ENCODE assay signal across 8 cellular contexts in the genomic region with DNA sequence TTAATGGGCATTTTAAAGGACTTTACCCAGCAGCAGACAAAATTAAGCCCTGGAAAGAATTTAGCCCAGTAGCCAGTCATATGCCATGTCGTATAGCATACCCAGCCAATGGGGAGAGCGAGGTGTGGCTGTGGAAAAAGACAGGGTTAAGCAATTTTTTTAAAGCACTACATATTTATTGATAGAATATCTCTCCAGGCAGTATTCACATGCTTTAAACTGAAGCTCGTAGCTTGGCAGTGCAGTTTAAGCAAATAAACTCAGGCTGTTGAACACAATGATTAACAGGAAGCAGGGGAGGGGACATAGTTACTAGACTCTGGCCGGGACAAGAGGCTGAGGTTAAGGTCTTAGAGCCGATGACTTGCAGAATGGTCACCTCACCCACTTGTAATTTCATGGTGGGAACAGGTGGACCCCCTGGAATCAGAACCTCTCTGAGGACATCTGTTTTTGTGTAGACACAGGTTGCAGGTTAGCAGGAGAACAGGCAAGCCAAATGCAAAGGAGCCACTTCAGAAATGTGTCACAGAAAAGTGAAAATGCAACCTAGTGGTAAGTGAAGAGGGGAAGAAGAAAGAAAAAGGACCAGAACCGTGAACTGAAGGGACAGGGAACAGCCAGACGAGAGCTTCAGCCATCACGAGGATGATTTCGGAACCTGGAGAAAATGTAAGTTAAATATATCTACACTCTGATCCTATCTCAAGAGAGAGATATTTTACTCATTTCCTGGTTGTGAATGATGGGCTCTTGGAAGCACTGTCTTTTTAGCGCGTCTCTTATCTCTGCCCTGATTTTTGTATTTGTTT. TPM values are rescaled to one million over a fixed set of nuclear protein-coding genes. Genes with fewer than 3 reads are reported as not detected.
DNase-seq lines count a peak whose midpoint lies in the region; ATAC-seq, FAIRE-seq and TF ChIP-seq lines count a peak whose summit lies in the region.

No MANE protein-coding gene starts in this region.

- peak overlapping the region; percentile 93 for H3K4me3 ChIP-seq in Loucy (ENCODE audit: low read length, poor library complexity, severe bottlenecking)
- peak overlapping the region; percentile 66 for H3K4me3 ChIP-seq in retinal pigment epithelial cell (ENCODE audit: low read length)

- H3K4me1 Mint-ChIP-seq in activated CD4-positive, alpha-beta T cell treated with anti-CD3 and anti-CD28 coated beads, Interleukin-2, amount 10 ng/mL, durations not matched to agents 24 days and 14 days = peaks cover 48% of the 10 kb centered on the region

- intact Hi-C loops in activated CD4-positive, alpha-beta T cell treated with anti-CD3 and anti-CD28 coated beads, Interleukin-2, amount 10 ng/mL, durations not matched to agents 24 days and 14 days (cut with micrococcal nuclease) = loop anchor here (1.0 to 5.0 kb wide), 3 partner anchors 129 to 219 kb away; partner anchors contain the start of genes C6orf52, PAK1IP1 and TMEM14B

- peak; percentile 67 for ATAC-seq in GM18502 (IDR thresholded peaks at IDR 0.05; ENCODE audit: poor library complexity, unreplicated experiment)

- TF ChIP-seq POLR2A in H54 (IDR thresholded peaks at IDR 0.05; ENCODE audit: low read depth, low read length) = no peak

- no peaks in the 10 kb centered on the region for H4K20me1 ChIP-seq in Loucy (ENCODE audit: insufficient read depth, low read length, poor library complexity, severe bottlenecking)

- H3K27ac Mint-ChIP-seq in activated CD4-positive, alpha-beta T cell treated with anti-CD3 and anti-CD28 coated beads, Interleukin-2, amount 10 ng/mL, durations not matched to agents 24 days and 14 days = peak overlapping the region; percentile 89

- no peaks in the 10 kb centered on the region for H3K9me3 Mint-ChIP-seq in activated CD4-positive, alpha-beta T cell treated with anti-CD3 and anti-CD28 coated beads, Interleukin-2, amount 10 ng/mL, durations not matched to agents 24 days and 14 days

- H3K4me1 ChIP-seq in Loucy (ENCODE audit: insufficient read depth, low read length, poor library complexity, severe bottlenecking) = peaks cover 41% of the 10 kb centered on the region

- TF ChIP-seq CTCF in Loucy (conservative IDR thresholded peaks at IDR 0.05; ENCODE audit: low read length) (no peak), retinal pigment epithelial cell (conservative IDR thresholded peaks at IDR 0.05; ENCODE audit: low read depth, low read length) (no peak)

- no peaks in the 10 kb centered on the region for H3K9me2 ChIP-seq in Loucy (replicated peaks; ENCODE audit: low read depth, low read length)

- no peak for DNase-seq in H54 (ENCODE audit: insufficient read length, low spot score)
- peak; percentile 81 for DNase-seq in activated CD4-positive, alpha-beta T cell treated with anti-CD3 and anti-CD28 coated beads, Interleukin-2, amount 10 ng/mL, durations not matched to agents 24 days and 14 days
- DNase-seq in foreskin melanocyte = peak; percentile 80
- DNase-seq in retinal pigment epithelial cell (ENCODE audit: low read depth) = peak; percentile 93
- DNase-seq in MV-4-11 (lab: John Stamatoyannopoulos, UW) = no peak
- no peak for DNase-seq in ecto neural progenitor cell (ENCODE audit: low spot score)

- peaks cover 5% of the 10 kb centered on the region for H3K36me3 Mint-ChIP-seq in activated CD4-positive, alpha-beta T cell treated with anti-CD3 and anti-CD28 coated beads, Interleukin-2, amount 10 ng/mL, durations not matched to agents 24 days and 14 days (ENCODE audit: low read depth)

- H3K27me3 ChIP-seq in Loucy (ENCODE audit: insufficient read depth, low read length, poor library complexity, severe bottlenecking) = no peaks in the 10 kb centered on the region

- H3K9ac ChIP-seq in Loucy (ENCODE audit: low read depth, low read length, poor library complexity, severe bottlenecking) = peak overlapping the region; percentile 78

- H3K4me2 ChIP-seq in Loucy (ENCODE audit: low read depth, low read length, poor library complexity, severe bottlenecking) = peak overlapping the region; percentile 82

- no peaks in the 10 kb centered on the region for H3K36me3 ChIP-seq in Loucy (ENCODE audit: insufficient read depth, low read length)

- H2AFZ ChIP-seq in Loucy (ENCODE audit: low read length) = peak overlapping the region; percentile 91

- FAIRE-seq in H54 (lab: Jason Lieb, UNC) = peak; percentile 66

- H3F3A ChIP-seq in Loucy (ENCODE audit: low read depth) = peaks cover 2% of the 10 kb centered on the region; the same call in 1 of the 2 replicates

- peak overlapping the region; percentile 92 for H3K4me3 Mint-ChIP-seq in activated CD4-positive, alpha-beta T cell treated with anti-CD3 and anti-CD28 coated beads, Interleukin-2, amount 10 ng/mL, durations not matched to agents 24 days and 14 days

- H3K9me3 ChIP-seq in Loucy (ENCODE audit: insufficient read depth, low read depth, low read length) = no peaks in the 10 kb centered on the region

- H3K27me3 Mint-ChIP-seq in activated CD4-positive, alpha-beta T cell treated with anti-CD3 and anti-CD28 coated beads, Interleukin-2, amount 10 ng/mL, durations not matched to agents 24 days and 14 days = no peaks in the 10 kb centered on the region

- peaks cover 34% of the 10 kb centered on the region for H3K79me2 ChIP-seq in Loucy (ENCODE audit: insufficient read depth, low read length)

RNA-seq across cellular contexts. Expression of gene GCNT2, which starts 7.2 kb away (rescaled TPM):
- total RNA-seq in activated CD4-positive, alpha-beta T cell treated with anti-CD3 and anti-CD28 coated beads, Interleukin-2, amount 10 ng/mL, durations not matched to agents 24 days and 14 days = 1.9 and 2.5 TPM in 2 replicates

Comparison
In these comparisons a context has a peak if more than half of its experiments do, and no peak if none do; other contexts are left out.
1. DNase-seq: peak in activated CD4-positive, alpha-beta T cell treated with anti-CD3 and anti-CD28 coated beads, Interleukin-2, amount 10 ng/mL, durations not matched to agents 24 days and 14 days (single experiment), foreskin melanocyte (single experiment) and retinal pigment epithelial cell (single experiment); none in H54 (single experiment), MV-4-11 (single experiment) and ecto neural progenitor cell (single experiment).